Comparison of ENCODE assay signal across 1 cellular context in the genomic region with DNA sequence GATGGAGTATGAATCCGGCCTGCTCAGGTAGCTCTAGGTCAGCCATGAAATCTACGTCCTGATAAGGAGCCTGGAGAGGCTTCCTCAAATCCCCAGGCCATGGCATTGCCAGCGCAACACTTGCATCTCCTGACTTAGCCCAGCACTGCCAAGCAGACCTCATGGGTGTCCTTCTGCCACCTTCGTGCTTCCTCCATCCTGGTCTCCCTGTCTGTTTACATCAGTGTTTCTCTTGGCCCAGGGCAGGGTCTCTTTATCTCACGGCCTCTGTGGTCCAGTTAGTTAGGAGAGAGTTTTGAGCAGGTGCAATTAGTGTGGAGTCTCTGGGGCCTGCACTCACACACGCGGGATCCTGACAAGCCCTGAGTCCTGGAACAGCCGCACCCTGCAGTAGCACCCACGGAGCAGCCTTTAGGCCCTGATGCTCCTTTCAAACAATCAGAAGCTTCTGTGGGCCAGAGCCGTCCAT.
A peak's percentile ranks its signal among the peaks of the same experiment; 100 is the strongest.
TF ChIP-seq lines count a peak whose summit lies in the region.

No MANE protein-coding gene starts in this region.

TF ChIP-seq in HepG2, 621 proteins besides CTCF, POLR2A, EP300 and RAD21 (continued from another document and continues in another):
- TF ChIP-seq FOXO1 (CRISPR knock-in tag; IDR thresholded peaks at IDR 0.05) = no peak
- TF ChIP-seq, protein P1, sequence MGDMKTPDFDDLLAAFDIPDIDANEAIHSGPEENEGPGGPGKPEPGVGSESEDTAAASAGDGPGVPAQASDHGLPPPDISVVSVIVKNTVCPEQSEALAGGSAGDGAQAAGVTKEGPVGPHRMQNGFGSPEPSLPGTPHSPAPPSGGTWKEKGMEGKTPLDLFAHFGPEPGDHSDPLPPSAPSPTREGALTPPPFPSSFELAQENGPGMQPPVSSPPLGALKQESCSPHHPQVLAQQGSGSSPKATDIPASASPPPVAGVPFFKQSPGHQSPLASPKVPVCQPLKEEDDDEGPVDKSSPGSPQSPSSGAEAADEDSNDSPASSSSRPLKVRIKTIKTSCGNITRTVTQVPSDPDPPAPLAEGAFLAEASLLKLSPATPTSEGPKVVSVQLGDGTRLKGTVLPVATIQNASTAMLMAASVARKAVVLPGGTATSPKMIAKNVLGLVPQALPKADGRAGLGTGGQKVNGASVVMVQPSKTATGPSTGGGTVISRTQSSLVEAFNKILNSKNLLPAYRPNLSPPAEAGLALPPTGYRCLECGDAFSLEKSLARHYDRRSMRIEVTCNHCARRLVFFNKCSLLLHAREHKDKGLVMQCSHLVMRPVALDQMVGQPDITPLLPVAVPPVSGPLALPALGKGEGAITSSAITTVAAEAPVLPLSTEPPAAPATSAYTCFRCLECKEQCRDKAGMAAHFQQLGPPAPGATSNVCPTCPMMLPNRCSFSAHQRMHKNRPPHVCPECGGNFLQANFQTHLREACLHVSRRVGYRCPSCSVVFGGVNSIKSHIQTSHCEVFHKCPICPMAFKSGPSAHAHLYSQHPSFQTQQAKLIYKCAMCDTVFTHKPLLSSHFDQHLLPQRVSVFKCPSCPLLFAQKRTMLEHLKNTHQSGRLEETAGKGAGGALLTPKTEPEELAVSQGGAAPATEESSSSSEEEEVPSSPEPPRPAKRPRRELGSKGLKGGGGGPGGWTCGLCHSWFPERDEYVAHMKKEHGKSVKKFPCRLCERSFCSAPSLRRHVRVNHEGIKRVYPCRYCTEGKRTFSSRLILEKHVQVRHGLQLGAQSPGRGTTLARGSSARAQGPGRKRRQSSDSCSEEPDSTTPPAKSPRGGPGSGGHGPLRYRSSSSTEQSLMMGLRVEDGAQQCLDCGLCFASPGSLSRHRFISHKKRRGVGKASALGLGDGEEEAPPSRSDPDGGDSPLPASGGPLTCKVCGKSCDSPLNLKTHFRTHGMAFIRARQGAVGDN (CRISPR knock-in tag; IDR thresholded peaks at IDR 0.05) = peak; percentile 90
- TF ChIP-seq, protein P2, sequence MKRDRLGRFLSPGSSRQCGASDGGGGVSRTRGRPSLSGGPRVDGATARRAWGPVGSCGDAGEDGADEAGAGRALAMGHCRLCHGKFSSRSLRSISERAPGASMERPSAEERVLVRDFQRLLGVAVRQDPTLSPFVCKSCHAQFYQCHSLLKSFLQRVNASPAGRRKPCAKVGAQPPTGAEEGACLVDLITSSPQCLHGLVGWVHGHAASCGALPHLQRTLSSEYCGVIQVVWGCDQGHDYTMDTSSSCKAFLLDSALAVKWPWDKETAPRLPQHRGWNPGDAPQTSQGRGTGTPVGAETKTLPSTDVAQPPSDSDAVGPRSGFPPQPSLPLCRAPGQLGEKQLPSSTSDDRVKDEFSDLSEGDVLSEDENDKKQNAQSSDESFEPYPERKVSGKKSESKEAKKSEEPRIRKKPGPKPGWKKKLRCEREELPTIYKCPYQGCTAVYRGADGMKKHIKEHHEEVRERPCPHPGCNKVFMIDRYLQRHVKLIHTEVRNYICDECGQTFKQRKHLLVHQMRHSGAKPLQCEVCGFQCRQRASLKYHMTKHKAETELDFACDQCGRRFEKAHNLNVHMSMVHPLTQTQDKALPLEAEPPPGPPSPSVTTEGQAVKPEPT (CRISPR knock-in tag; IDR thresholded peaks at IDR 0.05; ENCODE audit: low read depth) = 0 out of 2 replicates have a peak, but pooled peaks have one; percentile 58
- TF ChIP-seq, protein P3, sequence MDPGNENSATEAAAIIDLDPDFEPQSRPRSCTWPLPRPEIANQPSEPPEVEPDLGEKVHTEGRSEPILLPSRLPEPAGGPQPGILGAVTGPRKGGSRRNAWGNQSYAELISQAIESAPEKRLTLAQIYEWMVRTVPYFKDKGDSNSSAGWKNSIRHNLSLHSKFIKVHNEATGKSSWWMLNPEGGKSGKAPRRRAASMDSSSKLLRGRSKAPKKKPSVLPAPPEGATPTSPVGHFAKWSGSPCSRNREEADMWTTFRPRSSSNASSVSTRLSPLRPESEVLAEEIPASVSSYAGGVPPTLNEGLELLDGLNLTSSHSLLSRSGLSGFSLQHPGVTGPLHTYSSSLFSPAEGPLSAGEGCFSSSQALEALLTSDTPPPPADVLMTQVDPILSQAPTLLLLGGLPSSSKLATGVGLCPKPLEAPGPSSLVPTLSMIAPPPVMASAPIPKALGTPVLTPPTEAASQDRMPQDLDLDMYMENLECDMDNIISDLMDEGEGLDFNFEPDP (CRISPR knock-in tag; conservative IDR thresholded peaks at IDR 0.05) = peak; percentile 66; the same call in 1 of the 2 replicates
- TF ChIP-seq, protein P4, sequence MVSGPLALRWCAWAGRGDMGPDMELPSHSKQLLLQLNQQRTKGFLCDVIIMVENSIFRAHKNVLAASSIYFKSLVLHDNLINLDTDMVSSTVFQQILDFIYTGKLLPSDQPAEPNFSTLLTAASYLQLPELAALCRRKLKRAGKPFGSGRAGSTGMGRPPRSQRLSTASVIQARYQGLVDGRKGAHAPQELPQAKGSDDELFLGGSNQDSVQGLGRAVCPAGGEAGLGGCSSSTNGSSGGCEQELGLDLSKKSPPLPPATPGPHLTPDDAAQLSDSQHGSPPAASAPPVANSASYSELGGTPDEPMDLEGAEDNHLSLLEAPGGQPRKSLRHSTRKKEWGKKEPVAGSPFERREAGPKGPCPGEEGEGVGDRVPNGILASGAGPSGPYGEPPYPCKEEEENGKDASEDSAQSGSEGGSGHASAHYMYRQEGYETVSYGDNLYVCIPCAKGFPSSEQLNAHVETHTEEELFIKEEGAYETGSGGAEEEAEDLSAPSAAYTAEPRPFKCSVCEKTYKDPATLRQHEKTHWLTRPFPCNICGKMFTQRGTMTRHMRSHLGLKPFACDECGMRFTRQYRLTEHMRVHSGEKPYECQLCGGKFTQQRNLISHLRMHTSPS (CRISPR knock-in tag; IDR thresholded peaks at IDR 0.05; ENCODE audit: low read depth) = no peak
- no peak for TF ChIP-seq CHD4 (IDR thresholded peaks at IDR 0.05; ENCODE audit: borderline replicate concordance, low read length)
- TF ChIP-seq ZNF737 (CRISPR knock-in tag; IDR thresholded peaks at IDR 0.05; ENCODE audit: borderline replicate concordance) = no peak; the same call in 1 of the 2 replicates
- 0 out of 2 replicates have a peak, but pooled peaks have one; percentile 10 for TF ChIP-seq ZNF839 (CRISPR knock-in tag; IDR thresholded peaks at IDR 0.05; ENCODE audit: borderline replicate concordance)
- TF ChIP-seq ZNF83 (CRISPR knock-in tag; IDR thresholded peaks at IDR 0.05; ENCODE audit: borderline replicate concordance) = no peak
- peak; percentile 33; the same call in 1 of the 2 replicates for TF ChIP-seq SALL1 (CRISPR knock-in tag; IDR thresholded peaks at IDR 0.05)
- TF ChIP-seq, protein P5, sequence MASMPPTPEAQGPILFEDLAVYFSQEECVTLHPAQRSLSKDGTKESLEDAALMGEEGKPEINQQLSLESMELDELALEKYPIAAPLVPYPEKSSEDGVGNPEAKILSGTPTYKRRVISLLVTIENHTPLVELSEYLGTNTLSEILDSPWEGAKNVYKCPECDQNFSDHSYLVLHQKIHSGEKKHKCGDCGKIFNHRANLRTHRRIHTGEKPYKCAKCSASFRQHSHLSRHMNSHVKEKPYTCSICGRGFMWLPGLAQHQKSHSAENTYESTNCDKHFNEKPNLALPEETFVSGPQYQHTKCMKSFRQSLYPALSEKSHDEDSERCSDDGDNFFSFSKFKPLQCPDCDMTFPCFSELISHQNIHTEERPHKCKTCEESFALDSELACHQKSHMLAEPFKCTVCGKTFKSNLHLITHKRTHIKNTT (CRISPR knock-in tag; IDR thresholded peaks at IDR 0.05) = no peak
- no peak for TF ChIP-seq HNF1A (IDR thresholded peaks at IDR 0.05; ENCODE audit: low read depth)
- peak; percentile 42; the same call in 1 of the 2 replicates for TF ChIP-seq HNF1A (CRISPR knock-in tag; IDR thresholded peaks at IDR 0.05; ENCODE audit: borderline replicate concordance)
- no peak for TF ChIP-seq STAT5B (CRISPR knock-in tag; IDR thresholded peaks at IDR 0.05)
- TF ChIP-seq, protein P6, sequence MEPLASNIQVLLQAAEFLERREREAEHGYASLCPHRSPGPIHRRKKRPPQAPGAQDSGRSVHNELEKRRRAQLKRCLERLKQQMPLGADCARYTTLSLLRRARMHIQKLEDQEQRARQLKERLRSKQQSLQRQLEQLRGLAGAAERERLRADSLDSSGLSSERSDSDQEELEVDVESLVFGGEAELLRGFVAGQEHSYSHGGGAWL (CRISPR knock-in tag; IDR thresholded peaks at IDR 0.05) = no peak
- TF ChIP-seq, protein P7, sequence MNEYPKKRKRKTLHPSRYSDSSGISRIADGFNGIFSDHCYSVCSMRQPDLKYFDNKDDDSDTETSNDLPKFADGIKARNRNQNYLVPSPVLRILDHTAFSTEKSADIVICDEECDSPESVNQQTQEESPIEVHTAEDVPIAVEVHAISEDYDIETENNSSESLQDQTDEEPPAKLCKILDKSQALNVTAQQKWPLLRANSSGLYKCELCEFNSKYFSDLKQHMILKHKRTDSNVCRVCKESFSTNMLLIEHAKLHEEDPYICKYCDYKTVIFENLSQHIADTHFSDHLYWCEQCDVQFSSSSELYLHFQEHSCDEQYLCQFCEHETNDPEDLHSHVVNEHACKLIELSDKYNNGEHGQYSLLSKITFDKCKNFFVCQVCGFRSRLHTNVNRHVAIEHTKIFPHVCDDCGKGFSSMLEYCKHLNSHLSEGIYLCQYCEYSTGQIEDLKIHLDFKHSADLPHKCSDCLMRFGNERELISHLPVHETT (CRISPR knock-in tag; conservative IDR thresholded peaks at IDR 0.05) = no peak
- no peak for TF ChIP-seq ZSCAN30 (CRISPR knock-in tag; IDR thresholded peaks at IDR 0.05)
- no peak for TF ChIP-seq ZNF614 (CRISPR knock-in tag; IDR thresholded peaks at IDR 0.05; ENCODE audit: borderline replicate concordance)
- no peak for TF ChIP-seq PRDM15 (CRISPR knock-in tag; IDR thresholded peaks at IDR 0.05)
- TF ChIP-seq HNF4G (IDR thresholded peaks at IDR 0.05; ENCODE audit: borderline replicate concordance, low read depth, low read length) = no peak
- TF ChIP-seq HNF4G (CRISPR knock-in tag; IDR thresholded peaks at IDR 0.05; ENCODE audit: borderline replicate concordance, low read depth) = no peak
- TF ChIP-seq ZBTB37 (CRISPR knock-in tag; IDR thresholded peaks at IDR 0.05) = no peak
- no peak for TF ChIP-seq GABPA (IDR thresholded peaks at IDR 0.05; ENCODE audit: low read depth, low read length)
- TF ChIP-seq GABPA (CRISPR knock-in tag; IDR thresholded peaks at IDR 0.05; ENCODE audit: low read depth) = no peak
- no peak for TF ChIP-seq ATM (IDR thresholded peaks at IDR 0.05; ENCODE audit: borderline replicate concordance)
- TF ChIP-seq AKAP8 (CRISPR knock-in tag; IDR thresholded peaks at IDR 0.05) = no peak
